8 cellular contexts compared by ENCODE assay signal in the genomic region with DNA sequence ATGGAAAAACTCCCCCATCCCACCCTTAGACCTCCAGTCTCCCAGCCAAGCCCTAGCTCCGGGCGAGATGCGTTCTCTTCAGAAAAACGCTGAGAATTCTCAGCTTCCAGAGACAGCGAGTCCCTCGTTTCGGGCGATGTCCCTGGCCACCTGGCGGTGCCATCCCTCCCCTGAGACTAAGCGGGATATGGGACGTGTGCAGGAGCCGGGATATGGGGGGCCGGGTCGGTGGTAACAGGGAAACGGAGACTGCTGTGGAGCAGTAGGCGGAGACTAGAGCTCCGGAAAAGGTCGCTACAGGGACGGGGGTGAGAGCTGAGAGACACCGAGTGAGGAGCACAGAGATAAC. TPM values are rescaled to one million over a fixed set of nuclear protein-coding genes. Genes with fewer than 3 reads are reported as not detected.
DNase-seq lines count a peak whose midpoint lies in the region; ATAC-seq and TF ChIP-seq lines count a peak whose summit lies in the region.

No MANE protein-coding gene starts in this region.

- ATAC-seq in GM19468 (IDR thresholded peaks at IDR 0.05; ENCODE audit: extremely low read depth, unreplicated experiment), result peak; percentile 45
- peak; percentile 52 for ATAC-seq in HG03520 (IDR thresholded peaks at IDR 0.05; ENCODE audit: unreplicated experiment)
- ATAC-seq in stimulated activated naive B cell treated with anti-CD40 and anti-IgM and Interleukin-4, amounts not matched to agents 10 μg/mL and 1 μg/mL and 100 μg/mL, for 72 hours (replicated peaks), result peak; percentile 77 to 81

- no peak for TF ChIP-seq CTCF in GM20000 (IDR thresholded peaks at IDR 0.05; ENCODE audit: extremely low read depth, missing control alignments)

- intact Hi-C loops in activated T-helper 2 cell treated with anti-CD3 and anti-CD28 coated beads, Interferon-gamma antibody, Interleukin-2, Interleukin-4, amounts not matched to agents 10 μg/mL and 5 μg/mL and 100 μg/mL, durations not matched to agents 14 hours and 24 hours and 36 hours (cut with micrococcal nuclease), result loop anchor here (10.0 kb wide), 1 partner anchor 209 kb away; the partner anchor contains the start of gene AHCYL2

- H3K9ac ChIP-seq in iPS-15b (ENCODE audit: low read depth, low read length), result peak overlapping the region; percentile 77

- H3K4me1 ChIP-seq in iPS-15b (ENCODE audit: control insufficient read depth, insufficient read depth, low read length), result peaks cover 13% of the 10 kb centered on the region

- peak overlapping the region; percentile 86 for H3K4me3 ChIP-seq in iPS-15b (ENCODE audit: low read depth, low read length)

- H3K27ac Mint-ChIP-seq in activated T-helper 2 cell treated with anti-CD3 and anti-CD28 coated beads, Interferon-gamma antibody, Interleukin-2, Interleukin-4, amounts not matched to agents 10 μg/mL and 5 μg/mL and 100 μg/mL, durations not matched to agents 14 hours and 24 hours and 36 hours, result peak overlapping the region; percentile 73
- peak overlapping the region; percentile 53 for H3K27ac Mint-ChIP-seq in stimulated activated naive B cell treated with anti-CD40 and anti-IgM and Interleukin-4, amounts not matched to agents 10 μg/mL and 1 μg/mL and 100 μg/mL, for 72 hours

- H3K4me1 Mint-ChIP-seq in activated T-helper 2 cell treated with anti-CD3 and anti-CD28 coated beads, Interferon-gamma antibody, Interleukin-2, Interleukin-4, amounts not matched to agents 10 μg/mL and 5 μg/mL and 100 μg/mL, durations not matched to agents 14 hours and 24 hours and 36 hours (ENCODE audit: low read depth), result peaks cover 39% of the 10 kb centered on the region
- peaks cover 13 to 18% of the 10 kb centered on the region in 2 donors for H3K4me1 Mint-ChIP-seq in stimulated activated naive B cell treated with anti-CD40 and anti-IgM and Interleukin-4, amounts not matched to agents 10 μg/mL and 1 μg/mL and 100 μg/mL, for 72 hours

- peaks cover 13% of the 10 kb centered on the region for H3K27me3 Mint-ChIP-seq in activated T-helper 2 cell treated with anti-CD3 and anti-CD28 coated beads, Interferon-gamma antibody, Interleukin-2, Interleukin-4, amounts not matched to agents 10 μg/mL and 5 μg/mL and 100 μg/mL, durations not matched to agents 14 hours and 24 hours and 36 hours (ENCODE audit: low read depth)
- peaks cover 28 to 38% of the 10 kb centered on the region in 2 donors for H3K27me3 Mint-ChIP-seq in stimulated activated naive B cell treated with anti-CD40 and anti-IgM and Interleukin-4, amounts not matched to agents 10 μg/mL and 1 μg/mL and 100 μg/mL, for 72 hours

- H3K4me3 Mint-ChIP-seq in activated T-helper 2 cell treated with anti-CD3 and anti-CD28 coated beads, Interferon-gamma antibody, Interleukin-2, Interleukin-4, amounts not matched to agents 10 μg/mL and 5 μg/mL and 100 μg/mL, durations not matched to agents 14 hours and 24 hours and 36 hours (ENCODE audit: low read depth), result peak overlapping the region; percentile 99
- peak overlapping the region; percentile 92 to 94 for H3K4me3 Mint-ChIP-seq in stimulated activated naive B cell treated with anti-CD40 and anti-IgM and Interleukin-4, amounts not matched to agents 10 μg/mL and 1 μg/mL and 100 μg/mL, for 72 hours

- H3K9me3 Mint-ChIP-seq in activated T-helper 2 cell treated with anti-CD3 and anti-CD28 coated beads, Interferon-gamma antibody, Interleukin-2, Interleukin-4, amounts not matched to agents 10 μg/mL and 5 μg/mL and 100 μg/mL, durations not matched to agents 14 hours and 24 hours and 36 hours, result no peaks in the 10 kb centered on the region
- no peaks in the 10 kb centered on the region for H3K9me3 Mint-ChIP-seq in stimulated activated naive B cell treated with anti-CD40 and anti-IgM and Interleukin-4, amounts not matched to agents 10 μg/mL and 1 μg/mL and 100 μg/mL, for 72 hours

- DNase-seq in COR-L47 (lab: John Stamatoyannopoulos, UW), result peak; percentile 60
- no peak for DNase-seq in activated T-helper 2 cell treated with anti-CD3 and anti-CD28 coated beads, Interferon-gamma antibody, Interleukin-2, Interleukin-4, amounts not matched to agents 10 μg/mL and 5 μg/mL and 100 μg/mL, durations not matched to agents 14 hours and 24 hours and 36 hours (ENCODE audit: low spot score)
- no peak for DNase-seq in stimulated activated naive B cell treated with anti-CD40 and anti-IgM and Interleukin-4, amounts not matched to agents 10 μg/mL and 1 μg/mL and 100 μg/mL, for 72 hours
- no peak for DNase-seq in GM20000 (ENCODE audit: low spot score)
- no peak for DNase-seq in stimulated activated CD4-positive, alpha-beta T cell treated with anti-CD3 and anti-CD28 coated beads, Interleukin-1b, Interleukin-23, amount 100 ng/mL, for 48 hours

- peaks cover 10% of the 10 kb centered on the region for H3K27me3 ChIP-seq in iPS-15b (ENCODE audit: control insufficient read depth, insufficient read depth, low read length)

- peaks cover 23% of the 10 kb centered on the region for H3K36me3 Mint-ChIP-seq in activated T-helper 2 cell treated with anti-CD3 and anti-CD28 coated beads, Interferon-gamma antibody, Interleukin-2, Interleukin-4, amounts not matched to agents 10 μg/mL and 5 μg/mL and 100 μg/mL, durations not matched to agents 14 hours and 24 hours and 36 hours (ENCODE audit: low read depth)
- peaks cover 0 to 3% of the 10 kb centered on the region in 2 donors for H3K36me3 Mint-ChIP-seq in stimulated activated naive B cell treated with anti-CD40 and anti-IgM and Interleukin-4, amounts not matched to agents 10 μg/mL and 1 μg/mL and 100 μg/mL, for 72 hours

- H3K36me3 ChIP-seq in iPS-15b (ENCODE audit: control insufficient read depth, insufficient read depth, low read length), result no peaks in the 10 kb centered on the region

- no peaks in the 10 kb centered on the region for H3K9me3 ChIP-seq in iPS-15b (ENCODE audit: control insufficient read depth, insufficient read depth, low read length)

RNA-seq across cellular contexts. Expression of gene STRIP2, which starts 0.4 kb away (rescaled TPM):
- 73.4 and 73.5 TPM in 2 replicates for total RNA-seq in activated T-helper 2 cell treated with anti-CD3 and anti-CD28 coated beads, Interferon-gamma antibody, Interleukin-2, Interleukin-4, amounts not matched to agents 10 μg/mL and 5 μg/mL and 100 μg/mL, durations not matched to agents 14 hours and 24 hours and 36 hours
